Comparison of ENCODE assay signal across 30 cellular contexts in the genomic region with DNA sequence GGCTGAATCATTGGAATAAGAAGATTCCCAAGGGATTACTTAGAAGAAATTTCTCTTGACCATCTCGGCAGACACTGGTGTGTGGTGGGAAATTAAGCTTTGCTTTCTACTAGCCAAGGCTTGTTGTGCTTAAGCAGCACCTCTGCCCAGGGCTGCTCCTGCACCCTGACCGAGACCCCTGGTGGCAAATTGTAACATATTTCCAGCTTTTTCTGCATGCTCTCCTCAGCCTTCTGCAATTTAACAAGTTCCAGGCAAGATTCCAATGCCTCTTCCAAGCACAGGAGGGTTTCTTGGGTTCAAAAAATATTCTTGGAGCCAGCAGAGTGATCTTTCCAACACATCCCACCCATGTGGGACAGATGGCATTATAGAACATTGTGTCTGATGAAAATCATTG.
"Had no signal": no experiment of that assay in that cellular context is flagged by ENCODE, and none has a peak within 500 bp of the region (broad histone marks: within the 10 kb centered on the region; RNA-seq: fewer than 3 reads in every experiment).

No MANE protein-coding gene starts in this region.

- H3K27me3 ChIP-seq: adrenal gland, ascending aorta, colonic mucosa, dorsolateral prefrontal cortex, esophagus squamous epithelium, left lung, testis, vagina had no signal

- H3K27ac Mint-ChIP-seq: activated naive CD8-positive, alpha-beta T cell; activated T-helper 2 cell treated with anti-CD3 and anti-CD28 coated beads, Interferon-gamma antibody, Interleukin-2, Interleukin-4, amounts not matched to agents 10 μg/mL and 5 μg/mL and 100 μg/mL, durations not matched to agents 14 hours and 24 hours and 36 hours; immature natural killer cell; mesothelial cell of epicardium; nephron; T-helper 1 cell treated with Interleukin-12 subunit alpha and Interleukin-12 subunit beta and Interleukin-4 antibody, amounts not matched to agents 30 μg/mL and 1 μg/mL, for 36 hours; type B pancreatic cell had no signal

- H3K4me3 Mint-ChIP-seq: activated naive CD8-positive, alpha-beta T cell; activated T-cell treated with anti-CD3 and anti-CD28 coated beads, Interleukin-2, amount 50 U/mL, for 4 hours; immature natural killer cell; mesothelial cell of epicardium; nephron; T-helper 1 cell treated with Interleukin-12 subunit alpha and Interleukin-12 subunit beta and Interleukin-4 antibody, amounts not matched to agents 30 μg/mL and 1 μg/mL, for 36 hours; type B pancreatic cell had no signal

- H3K9me3 Mint-ChIP-seq: activated T-cell treated with anti-CD3 and anti-CD28 coated beads, Interleukin-2, amount 50 U/mL, for 4 hours; activated T-helper 2 cell treated with anti-CD3 and anti-CD28 coated beads, Interferon-gamma antibody, Interleukin-2, Interleukin-4, amounts not matched to agents 10 μg/mL and 5 μg/mL and 100 μg/mL, durations not matched to agents 14 hours and 24 hours and 36 hours; immature natural killer cell; mesothelial cell of epicardium; nephron; T-helper 1 cell treated with Interleukin-12 subunit alpha and Interleukin-12 subunit beta and Interleukin-4 antibody, amounts not matched to agents 30 μg/mL and 1 μg/mL, for 36 hours; type B pancreatic cell had no signal

- ATAC-seq: activated T-cell treated with anti-CD3 and anti-CD28 coated beads, Interleukin-2, amount 50 U/mL, for 4 hours; left lung; sciatic nerve had no signal

- H3K36me3 ChIP-seq: adrenal gland, ascending aorta, colonic mucosa, esophagus squamous epithelium, left lung, vagina had no signal

- H3K9me3 ChIP-seq: adrenal gland, ascending aorta, colonic mucosa, esophagus squamous epithelium, left lung, testis, vagina had no signal

- H3K4me1 Mint-ChIP-seq: immature natural killer cell, mesothelial cell of epicardium, nephron had no signal

- H3K36me3 Mint-ChIP-seq: activated naive CD8-positive, alpha-beta T cell; immature natural killer cell; mesothelial cell of epicardium; type B pancreatic cell had no signal

- H3K4me1 ChIP-seq: adrenal gland, ascending aorta, colonic mucosa, esophagus squamous epithelium, left lung, testis, vagina had no signal

- DNase-seq: activated CD4-positive, alpha-beta T cell treated with anti-CD3 and anti-CD28 coated beads for 4 hours; activated CD4-positive, alpha-beta T cell treated with anti-CD3 and anti-CD28 coated beads, Interleukin-2, amount 50 U/mL, for 48 hours; activated CD4-positive, CD25-positive, alpha-beta regulatory T cell; activated CD8-positive, alpha-beta memory T cell treated with anti-CD3 and anti-CD28 coated beads, Interleukin-2, amount 50 U/mL, for 48 hours; activated naive CD4-positive, alpha-beta T cell; activated T-cell treated with anti-CD3 and anti-CD28 coated beads, Interleukin-2, amount 50 U/mL, for 4 hours; adrenal gland; central memory CD4-positive, alpha-beta T cell; colonic mucosa; dorsolateral prefrontal cortex; esophagus squamous epithelium; immature natural killer cell; kidney glomerular epithelial cell; left lung; nucleus accumbens; small intestine; stimulated activated CD4-positive, alpha-beta T cell treated with anti-CD3 and anti-CD28 coated beads, Interleukin-2, amount 100 ng/mL, for 24 hours; stimulated activated naive CD4-positive, alpha-beta T cell; T1000; testis had no signal

- H3K27me3 Mint-ChIP-seq: activated naive CD8-positive, alpha-beta T cell; type B pancreatic cell had no signal

- H3K4me3 ChIP-seq: adrenal gland, ascending aorta, colonic mucosa, dorsolateral prefrontal cortex, esophagus squamous epithelium, left lung, lung, testis, vagina had no signal

- H3K27ac ChIP-seq: adrenal gland, ascending aorta, colonic mucosa, esophagus squamous epithelium, left lung, testis, vagina had no signal
